ENCODE assay signal across 8 cellular contexts in genomic region chr3:18423401-18424212, GRCh38. TPM values are rescaled to one million over a fixed set of nuclear protein-coding genes. Genes with fewer than 3 reads are reported as not detected.
DNase-seq lines count a peak whose midpoint lies in the region; ATAC-seq lines count a peak whose summit lies in the region.

No MANE protein-coding gene starts in this region.

- H2AK5ac ChIP-seq in neuronal stem cell (ENCODE audit: low read depth, low read length) = no peak overlapping the region

- H3K27ac ChIP-seq in neuronal stem cell (replicated peaks; ENCODE audit: low read length) = no peak overlapping the region

- H3K9ac ChIP-seq in neuronal stem cell (ENCODE audit: low read depth, low read length, poor library complexity) = no peak overlapping the region

- no peak overlapping the region for H3K18ac ChIP-seq in neuronal stem cell (ENCODE audit: low read length)

- peak; percentile 27 for DNase-seq in ACHN
- peak; percentile 61 for DNase-seq in NCI-H526 treated with DMSO at 0.1 percent for 48 hours (lab: John Stamatoyannopoulos, UW)
- DNase-seq in activated naive CD4-positive, alpha-beta T cell treated with anti-CD3 and anti-CD28 coated beads, Interleukin-2, amount 50 U/mL, for 16 hours = peak; percentile 66
- peak; percentile 9 for DNase-seq in glomerular visceral epithelial cell (ENCODE audit: extremely low spot score)
- no peak for DNase-seq in neuronal stem cell (ENCODE audit: low spot score)
- DNase-seq in HuH-7.5 (ENCODE audit: low spot score) = no peak

- peak overlapping the region; percentile 77 for H3K4me2 ChIP-seq in neuronal stem cell (ENCODE audit: insufficient read depth, low read length, poor library complexity, severe bottlenecking)

- H2AFZ ChIP-seq in neuronal stem cell (ENCODE audit: low read length) = peak overlapping the region; percentile 98

- peaks cover 0 to 26% (median 0%) of the 10 kb centered on the region in 3 experiments for H3K27me3 ChIP-seq in neuronal stem cell (ENCODE audit: control insufficient read depth in 3 of 3, insufficient read depth in 3 of 3, low read depth in 1 of 3, low read length in 3 of 3)

- in situ Hi-C loops in ACHN (cut with HindIII; ENCODE audit: low pct_ligation_motif_present, low pct_unique_long_range_greater_than_20kb, low sequenced_read_pairs) = no loop called here

- no peak overlapping the region for H2BK5ac ChIP-seq in neuronal stem cell (ENCODE audit: low read length)

- peaks cover 0 to 11% of the 10 kb centered on the region in 2 donors for H3K4me1 ChIP-seq in neuronal stem cell (ENCODE audit: control insufficient read depth in 2 of 2, insufficient read depth in 1 of 2, low read depth in 1 of 2, low read length in 2 of 2)

- no peaks in the 10 kb centered on the region for H3K9me3 ChIP-seq in neuronal stem cell (replicated peaks in 1 of 2; ENCODE audit: control insufficient read depth in 2 of 2, insufficient read depth in 1 of 2, low read depth in 1 of 2, low read length in 2 of 2)

- no peaks in the 10 kb centered on the region for H3K79me1 ChIP-seq in neuronal stem cell (ENCODE audit: low read depth, low read length)

- no peak overlapping the region for H3K23ac ChIP-seq in neuronal stem cell (ENCODE audit: low read depth, low read length, poor library complexity)

- peaks cover 4% of the 10 kb centered on the region in 2 donors for H3K36me3 ChIP-seq in neuronal stem cell (replicated peaks in 1 of 2; ENCODE audit: control insufficient read depth in 2 of 2, insufficient read depth in 2 of 2, low read length in 2 of 2)

- WGBS in neuronal stem cell (ENCODE audit: extremely low coverage in 2 of 2, insufficient read length in 2 of 2, insufficient replicate concordance in 1 of 2), 2 donors = no CpG with 5 or more reads among the region's 22 CpGs

- H3K4ac ChIP-seq in neuronal stem cell (ENCODE audit: low read length) = no peak overlapping the region

- peak overlapping the region; percentile 76 to 88 for H3K4me3 ChIP-seq in neuronal stem cell (ENCODE audit: low read length in 2 of 2)

- H2BK12ac ChIP-seq in neuronal stem cell (ENCODE audit: low read length) = no peak overlapping the region

- no peak overlapping the region for H4K91ac ChIP-seq in neuronal stem cell (ENCODE audit: low read depth, low read length, poor library complexity)

- H2BK15ac ChIP-seq in neuronal stem cell (ENCODE audit: low read length) = no peak overlapping the region

- ATAC-seq in GM18499 (IDR thresholded peaks at IDR 0.05; ENCODE audit: insufficient read depth, unreplicated experiment) (peak; percentile 95), HG02870 (IDR thresholded peaks at IDR 0.05; ENCODE audit: unreplicated experiment) (peak; percentile 94)

- no peak overlapping the region for H4K8ac ChIP-seq in neuronal stem cell (ENCODE audit: low read depth, low read length)

- H3K14ac ChIP-seq in neuronal stem cell (ENCODE audit: low read length) = no peak overlapping the region

- no peak overlapping the region for H2BK120ac ChIP-seq in neuronal stem cell (ENCODE audit: low read depth, low read length)

RNA-seq across cellular contexts. Expression of gene SATB1, which starts 1.5 kb away (rescaled TPM):
- 37.8 TPM for polyA plus RNA-seq in neuronal stem cell (2013, experiment 1 of 2)
- polyA plus RNA-seq in neuronal stem cell (2013, experiment 2 of 2) = 39.7 TPM

Comparison
In these comparisons a context has a peak if more than half of its experiments do, and no peak if none do; other contexts are left out.
1. DNase-seq: peak in ACHN (single experiment), NCI-H526 treated with DMSO at 0.1 percent for 48 hours (single experiment), activated naive CD4-positive, alpha-beta T cell treated with anti-CD3 and anti-CD28 coated beads, Interleukin-2, amount 50 U/mL, for 16 hours (single experiment) and glomerular visceral epithelial cell (single experiment); none in neuronal stem cell (single experiment) and HuH-7.5 (single experiment).